In genomic region chr7:25388681-25389080, GRCh38 we compare ENCODE assay signal across 19 cellular contexts.
"Had no signal": no experiment of that assay in that cellular context is flagged by ENCODE, and none has a peak within 500 bp of the region (broad histone marks: within the 10 kb centered on the region; RNA-seq: fewer than 3 reads in every experiment).

No MANE protein-coding gene starts in this region.

- H3K4me1 ChIP-seq: gastrocnemius medialis, parathyroid adenoma, upper lobe of right lung had no signal

- H2AFZ ChIP-seq: parathyroid adenoma had no signal

- H3K9me3 ChIP-seq: gastrocnemius medialis, right atrium auricular region, suprapubic skin, transverse colon, upper lobe of right lung, uterus had no signal

- H3K4me3 ChIP-seq: gastrocnemius medialis, lung, right atrium auricular region, smooth muscle cell, suprapubic skin, transverse colon, upper lobe of right lung, uterus had no signal

- H3K27me3 ChIP-seq: gastrocnemius medialis, right atrium auricular region, suprapubic skin, transverse colon, upper lobe of right lung, uterus had no signal

- H3K36me3 ChIP-seq: gastrocnemius medialis, right atrium auricular region, suprapubic skin, transverse colon, upper lobe of right lung, uterus had no signal

- H3K27ac ChIP-seq: epithelial cell of prostate, gastrocnemius medialis, parathyroid adenoma, right atrium auricular region, suprapubic skin, transverse colon, upper lobe of right lung, uterus had no signal

- H3K9ac ChIP-seq: parathyroid adenoma had no signal

- DNase-seq: effector CD8-positive, alpha-beta T cell; endodermal cell; foreskin fibroblast; gastrocnemius medialis; naive B cell; stimulated activated CD4-positive, alpha-beta T cell treated with anti-CD3 and anti-CD28 coated beads, Interleukin-12 subunit alpha, Interleukin-12 subunit beta, amount 100 ng/mL, for 4 hours; stimulated activated CD4-positive, alpha-beta T cell treated with anti-CD3 and anti-CD28 coated beads, Interleukin-1b, Interleukin-23, amount 100 ng/mL, for 48 hours; stimulated activated CD4-positive, alpha-beta T cell treated with anti-CD3 and anti-CD28 coated beads, Interleukin-4, amount 100 ng/mL, for 1 hour; stimulated activated CD8-positive, alpha-beta memory T cell treated with anti-CD3 and anti-CD28 coated beads, Interleukin-4, amount 100 ng/mL, for 48 hours; stimulated activated naive CD8-positive, alpha-beta T cell treated with anti-CD3 and anti-CD28 coated beads, Interleukin-15, amount 100 ng/mL, for 72 hours; transverse colon; upper lobe of right lung; uterus had no signal

- H3K4me2 ChIP-seq: smooth muscle cell had no signal
